13 cellular contexts compared by ENCODE assay signal in the genomic region with DNA sequence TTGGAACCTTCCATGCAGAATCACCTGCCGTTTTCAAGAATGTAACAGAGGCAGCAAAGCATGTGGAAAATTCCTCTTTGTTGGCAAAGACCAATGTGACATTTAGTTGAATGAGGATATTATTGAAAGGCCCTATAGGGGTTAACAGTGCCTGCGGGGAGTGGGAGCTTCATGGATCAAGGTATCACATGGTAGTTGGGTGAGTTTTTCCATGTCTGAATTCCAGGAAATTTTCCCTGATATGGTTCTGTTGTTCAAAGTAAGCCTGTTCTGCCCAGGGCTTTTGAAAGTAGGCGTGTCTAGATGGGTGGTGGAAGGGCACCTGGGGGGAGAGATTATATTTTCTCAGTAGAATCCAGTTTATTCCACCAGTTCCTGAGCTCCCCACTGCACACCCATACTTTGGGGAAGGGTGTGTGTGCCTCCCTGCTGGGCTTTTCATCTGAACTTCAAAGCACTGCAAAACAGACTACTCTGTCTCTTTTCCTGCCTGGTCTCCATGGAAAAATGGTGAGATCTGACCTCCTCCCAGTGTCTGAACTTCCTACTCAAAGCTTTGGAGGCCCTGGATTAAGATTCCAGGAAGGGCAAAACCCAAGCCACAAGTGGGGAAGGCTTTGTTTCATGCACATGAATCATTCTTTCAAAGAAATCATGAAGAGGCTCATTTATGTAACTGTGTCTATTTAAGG.
DNase-seq lines count a peak whose midpoint lies in the region; ATAC-seq, FAIRE-seq and TF ChIP-seq lines count a peak whose summit lies in the region.
"Had no signal": no experiment of that assay in that cellular context is flagged by ENCODE, and none has a peak within 500 bp of the region (broad histone marks: within the 10 kb centered on the region; RNA-seq: fewer than 3 reads in every experiment).

No MANE protein-coding gene starts in this region.

- POLR2A ChIA-PET in activated CD8-positive, alpha-beta T cell treated with anti-CD3 and anti-CD28 coated beads for 36 hours (lab: Charles Lee) = interaction anchor here (0.7 to 0.9 kb wide), 2 partner anchors 11 to 25 kb away, joined by 3 read pairs; no protein-coding TSS in a partner anchor
- POLR2A ChIA-PET in activated CD8-positive, alpha-beta T cell treated with anti-CD3 and anti-CD28 coated beads, Interleukin-2, amount 10 ng/mL, durations not matched to agents 7 days and 5 days (lab: Charles Lee) = interaction anchor here (0.7 kb wide), 1 partner anchor 429 kb away, joined by 3 read pairs; no protein-coding TSS in a partner anchor

- H3K4me3 ChIP-seq in epithelial cell of esophagus (ENCODE audit: low read length) = no peak overlapping the region
- H3K4me3 ChIP-seq: colonic mucosa had no signal

- H3K27ac Mint-ChIP-seq in activated CD8-positive, alpha-beta T cell treated with anti-CD3 and anti-CD28 coated beads for 36 hours = peak overlapping the region; percentile 75
- H3K27ac Mint-ChIP-seq in activated CD8-positive, alpha-beta T cell treated with anti-CD3 and anti-CD28 coated beads, Interleukin-2, amount 10 ng/mL, durations not matched to agents 7 days and 5 days = no peak overlapping the region
- H3K27ac Mint-ChIP-seq: memory B cell; stimulated activated naive CD8-positive, alpha-beta T cell treated with anti-CD3 and anti-CD28 coated beads, Interleukin-15, Interleukin-2, amounts not matched to agents 100 ng/mL and 50 ng/mL, for 24 hours had no signal

- TF ChIP-seq CTCF in activated CD8-positive, alpha-beta T cell treated with anti-CD3 and anti-CD28 coated beads for 36 hours (IDR thresholded peaks at IDR 0.05) = no peak
- no peak for TF ChIP-seq CTCF in epithelial cell of esophagus (IDR thresholded peaks at IDR 0.05; ENCODE audit: insufficient read depth, low read depth, low read length, missing control alignments)

- FAIRE-seq in urothelium cell line (lab: Jason Lieb, UNC) = no peak

- DNase-seq in activated CD8-positive, alpha-beta T cell treated with anti-CD3 and anti-CD28 coated beads for 36 hours = no peak
- DNase-seq in activated CD8-positive, alpha-beta T cell treated with anti-CD3 and anti-CD28 coated beads, Interleukin-2, amount 10 ng/mL, durations not matched to agents 7 days and 5 days = no peak
- DNase-seq in SW480 (ENCODE audit: low spot score) (peak; percentile 11), epithelial cell of esophagus (ENCODE audit: low read depth) (peak; percentile 36), renal cortical epithelial cell (ENCODE audit: low read depth) (peak; percentile 36), T-helper 9 cell (no peak), NCI-H524 treated with DMSO at 0.1 percent for 48 hours (lab: John Stamatoyannopoulos, UW) (no peak), urothelium cell line (ENCODE audit: low spot score) (no peak)
- DNase-seq: colonic mucosa, NCI-H2171, SHP77 treated with DMSO at 0.1 percent for 48 hours had no signal

- peaks cover 3% of the 10 kb centered on the region for H3K36me3 Mint-ChIP-seq in activated CD8-positive, alpha-beta T cell treated with anti-CD3 and anti-CD28 coated beads for 36 hours (ENCODE audit: low read depth)
- peaks cover 7% of the 10 kb centered on the region for H3K36me3 Mint-ChIP-seq in activated CD8-positive, alpha-beta T cell treated with anti-CD3 and anti-CD28 coated beads, Interleukin-2, amount 10 ng/mL, durations not matched to agents 7 days and 5 days (ENCODE audit: low read depth)
- H3K36me3 Mint-ChIP-seq: memory B cell had no signal

- intact Hi-C loops in activated CD8-positive, alpha-beta T cell treated with anti-CD3 and anti-CD28 coated beads for 36 hours (cut with micrococcal nuclease) = no loop called here

- H3K9me3 Mint-ChIP-seq in activated CD8-positive, alpha-beta T cell treated with anti-CD3 and anti-CD28 coated beads for 36 hours = peaks cover 12% of the 10 kb centered on the region
- H3K9me3 Mint-ChIP-seq in activated CD8-positive, alpha-beta T cell treated with anti-CD3 and anti-CD28 coated beads, Interleukin-2, amount 10 ng/mL, durations not matched to agents 7 days and 5 days (ENCODE audit: insufficient read depth) = peaks cover 4% of the 10 kb centered on the region
- H3K9me3 Mint-ChIP-seq: memory B cell had no signal

- no peak for ATAC-seq in activated CD8-positive, alpha-beta T cell treated with anti-CD3 and anti-CD28 coated beads for 36 hours
- ATAC-seq in activated CD8-positive, alpha-beta T cell treated with anti-CD3 and anti-CD28 coated beads, Interleukin-2, amount 10 ng/mL, durations not matched to agents 7 days and 5 days = no peak

- H3K4me3 Mint-ChIP-seq in activated CD8-positive, alpha-beta T cell treated with anti-CD3 and anti-CD28 coated beads for 36 hours = no peak overlapping the region
- H3K4me3 Mint-ChIP-seq in activated CD8-positive, alpha-beta T cell treated with anti-CD3 and anti-CD28 coated beads, Interleukin-2, amount 10 ng/mL, durations not matched to agents 7 days and 5 days = no peak overlapping the region
- H3K4me3 Mint-ChIP-seq: memory B cell; stimulated activated naive CD8-positive, alpha-beta T cell treated with anti-CD3 and anti-CD28 coated beads, Interleukin-15, Interleukin-2, amounts not matched to agents 100 ng/mL and 50 ng/mL, for 24 hours had no signal

- H3K4me1 Mint-ChIP-seq in activated CD8-positive, alpha-beta T cell treated with anti-CD3 and anti-CD28 coated beads for 36 hours (ENCODE audit: low read depth) = peaks cover 32% of the 10 kb centered on the region
- H3K4me1 Mint-ChIP-seq in activated CD8-positive, alpha-beta T cell treated with anti-CD3 and anti-CD28 coated beads, Interleukin-2, amount 10 ng/mL, durations not matched to agents 7 days and 5 days (ENCODE audit: low read depth) = peaks cover 46% of the 10 kb centered on the region

- H3K27me3 Mint-ChIP-seq in activated CD8-positive, alpha-beta T cell treated with anti-CD3 and anti-CD28 coated beads for 36 hours = no peaks in the 10 kb centered on the region
- no peaks in the 10 kb centered on the region for H3K27me3 Mint-ChIP-seq in activated CD8-positive, alpha-beta T cell treated with anti-CD3 and anti-CD28 coated beads, Interleukin-2, amount 10 ng/mL, durations not matched to agents 7 days and 5 days (ENCODE audit: low read depth)
- H3K27me3 Mint-ChIP-seq: stimulated activated naive CD8-positive, alpha-beta T cell treated with anti-CD3 and anti-CD28 coated beads, Interleukin-15, Interleukin-2, amounts not matched to agents 100 ng/mL and 50 ng/mL, for 24 hours had no signal

- CTCF ChIA-PET in activated CD8-positive, alpha-beta T cell treated with anti-CD3 and anti-CD28 coated beads for 36 hours (lab: Charles Lee) = interaction anchor here (1.0 to 1.3 kb wide), 2 partner anchors 11 to 51 kb away, joined by 3 to 4 read pairs; no protein-coding TSS in a partner anchor
- CTCF ChIA-PET in activated CD8-positive, alpha-beta T cell treated with anti-CD3 and anti-CD28 coated beads, Interleukin-2, amount 10 ng/mL, durations not matched to agents 7 days and 5 days (lab: Charles Lee) = no interaction called here

Comparison
In these comparisons a context has a peak if more than half of its experiments do, and no peak if none do; other contexts are left out.
1. DNase-seq: peak in SW480 (single experiment), epithelial cell of esophagus (single experiment) and renal cortical epithelial cell (single experiment); none in activated CD8-positive, alpha-beta T cell treated with anti-CD3 and anti-CD28 coated beads for 36 hours (single experiment), activated CD8-positive, alpha-beta T cell treated with anti-CD3 and anti-CD28 coated beads, Interleukin-2, amount 10 ng/mL, durations not matched to agents 7 days and 5 days (single experiment), T-helper 9 cell (single experiment), NCI-H524 treated with DMSO at 0.1 percent for 48 hours (single experiment) and urothelium cell line (single experiment).